Comparison of ENCODE assay signal across 9 cellular contexts in genomic region chr2:174573621-174574081, GRCh38. TPM values are rescaled to one million over a fixed set of nuclear protein-coding genes. Genes with fewer than 3 reads are reported as not detected.
DNase-seq lines count a peak whose midpoint lies in the region; ATAC-seq lines count a peak whose summit lies in the region.
"Had no signal": no experiment of that assay in that cellular context is flagged by ENCODE, and none has a peak within 500 bp of the region (broad histone marks: within the 10 kb centered on the region; RNA-seq: fewer than 3 reads in every experiment).

No MANE protein-coding gene starts in this region.

- peak overlapping the region; percentile 46 for H3K4me3 Mint-ChIP-seq in stimulated activated effector memory CD8-positive, alpha-beta T cell treated with anti-CD3 and anti-CD28 coated beads, Interleukin-12 subunit alpha, Interleukin-12 subunit beta, amount 100 ng/mL, for 72 hours

- H3K9me3 Mint-ChIP-seq in stimulated activated effector memory CD8-positive, alpha-beta T cell treated with anti-CD3 and anti-CD28 coated beads, Interleukin-12 subunit alpha, Interleukin-12 subunit beta, amount 100 ng/mL, for 72 hours, result no peaks in the 10 kb centered on the region

- DNase-seq in NCI-H2171 treated with DMSO at 0.1 percent for 48 hours (lab: John Stamatoyannopoulos, UW), result peak; percentile 4
- DNase-seq in NCI-H2171 (lab: John Stamatoyannopoulos, UW), result no peak
- DNase-seq in activated CD4-positive, alpha-beta T cell treated with anti-CD3 and anti-CD28 coated beads, Interleukin-2, amount 50 U/mL, for 1 hour, result peak; percentile 40
- peak in 1 of 2 donors; percentile 52 for DNase-seq in stimulated activated effector memory CD8-positive, alpha-beta T cell treated with anti-CD3 and anti-CD28 coated beads, Interleukin-12 subunit alpha, Interleukin-12 subunit beta, amount 100 ng/mL, for 72 hours (ENCODE audit: low spot score in 2 of 2)
- no peak for DNase-seq in HuH-7.5 (ENCODE audit: low spot score)
- DNase-seq: NCI-H2081 had no signal

- ATAC-seq in esophagus mucosa (peak; percentile 70), HG02623 (IDR thresholded peaks at IDR 0.05; ENCODE audit: unreplicated experiment) (no peak), GM21717 (IDR thresholded peaks at IDR 0.05; ENCODE audit: unreplicated experiment) (no peak)
- no peak for ATAC-seq in stimulated activated effector memory CD8-positive, alpha-beta T cell treated with anti-CD3 and anti-CD28 coated beads, Interleukin-12 subunit alpha, Interleukin-12 subunit beta, amount 100 ng/mL, for 72 hours

- peaks cover 68% of the 10 kb centered on the region for H3K4me1 Mint-ChIP-seq in stimulated activated effector memory CD8-positive, alpha-beta T cell treated with anti-CD3 and anti-CD28 coated beads, Interleukin-12 subunit alpha, Interleukin-12 subunit beta, amount 100 ng/mL, for 72 hours

- peak overlapping the region; percentile 84 for H3K27ac Mint-ChIP-seq in stimulated activated effector memory CD8-positive, alpha-beta T cell treated with anti-CD3 and anti-CD28 coated beads, Interleukin-12 subunit alpha, Interleukin-12 subunit beta, amount 100 ng/mL, for 72 hours

- peaks cover 100% of the 10 kb centered on the region for H3K36me3 Mint-ChIP-seq in stimulated activated effector memory CD8-positive, alpha-beta T cell treated with anti-CD3 and anti-CD28 coated beads, Interleukin-12 subunit alpha, Interleukin-12 subunit beta, amount 100 ng/mL, for 72 hours

RNA-seq across cellular contexts. Expression of gene WIPF1, which starts 24.0 kb away (rescaled TPM):
- 3.1 TPM for total RNA-seq in esophagus mucosa

Comparison
In these comparisons a context has a peak if more than half of its experiments do, and no peak if none do; other contexts are left out.
1. DNase-seq: peak in NCI-H2171 treated with DMSO at 0.1 percent for 48 hours (single experiment) and activated CD4-positive, alpha-beta T cell treated with anti-CD3 and anti-CD28 coated beads, Interleukin-2, amount 50 U/mL, for 1 hour (single experiment); none in NCI-H2171 (single experiment) and HuH-7.5 (single experiment).